In genomic region chr6:15412767-15413166, GRCh38 we compare ENCODE assay signal across 17 cellular contexts.
DNase-seq lines count a peak whose midpoint lies in the region; ATAC-seq and TF ChIP-seq lines count a peak whose summit lies in the region.
"Had no signal": no experiment of that assay in that cellular context is flagged by ENCODE, and none has a peak within 500 bp of the region (broad histone marks: within the 10 kb centered on the region; RNA-seq: fewer than 3 reads in every experiment).

No MANE protein-coding gene starts in this region.

- H3K27me3 Mint-ChIP-seq in activated naive CD4-positive, alpha-beta T cell treated with anti-CD3 and anti-CD28 coated beads for 36 hours (ENCODE audit: low read depth), result no peaks in the 10 kb centered on the region
- no peaks in the 10 kb centered on the region for H3K27me3 Mint-ChIP-seq in natural killer cell treated with Interleukin-12 subunit alpha and Interleukin-12 subunit beta and Interleukin-15 and Interleukin-18, amount 100 ng/mL, for 72 hours
- H3K27me3 Mint-ChIP-seq in type B pancreatic cell, result no peaks in the 10 kb centered on the region

- H3K14ac ChIP-seq in IMR-90 (replicated peaks; ENCODE audit: low read depth, low read length), result no peak overlapping the region

- H4K91ac ChIP-seq in IMR-90 (ENCODE audit: insufficient read depth, low read depth, low read length), result no peak overlapping the region

- TF ChIP-seq CTCF in IMR-90 (conservative IDR thresholded peaks at IDR 0.05; ENCODE audit: low read depth, low read length) (no peak), type B pancreatic cell (conservative IDR thresholded peaks at IDR 0.05) (no peak)

- intact Hi-C loops in activated naive CD4-positive, alpha-beta T cell treated with anti-CD3 and anti-CD28 coated beads for 36 hours (cut with micrococcal nuclease), result no loop called here
- intact Hi-C loops in IMR-90 (cut with micrococcal nuclease), result no loop called here

- H2AFZ ChIP-seq in IMR-90 (replicated peaks; ENCODE audit: low read length, poor library complexity), result no peak overlapping the region

- peaks cover 23 to 55% of the 10 kb centered on the region in 2 donors for H3K36me3 Mint-ChIP-seq in activated naive CD4-positive, alpha-beta T cell treated with anti-CD3 and anti-CD28 coated beads, Interleukin-2, amount 50 U/mL, for 72 hours
- H3K36me3 Mint-ChIP-seq in activated naive CD4-positive, alpha-beta T cell treated with anti-CD3 and anti-CD28 coated beads for 36 hours (ENCODE audit: low read depth), result peaks cover 46% of the 10 kb centered on the region
- peaks cover 15% of the 10 kb centered on the region for H3K36me3 Mint-ChIP-seq in natural killer cell treated with Interleukin-12 subunit alpha and Interleukin-12 subunit beta and Interleukin-15 and Interleukin-18, amount 100 ng/mL, for 72 hours
- H3K36me3 Mint-ChIP-seq in type B pancreatic cell, result peaks cover 30% of the 10 kb centered on the region

- no peak overlapping the region for H3K9ac ChIP-seq in IMR-90 (ENCODE audit: low read depth, low read length)

- no peaks in the 10 kb centered on the region for H3K27me3 ChIP-seq in IMR-90 (ENCODE audit: control insufficient read depth, insufficient read depth, low read length)
- H3K27me3 ChIP-seq: BE2C, SJCRH30 had no signal

- H2BK20ac ChIP-seq in IMR-90 (ENCODE audit: low read depth, low read length), result no peak overlapping the region

- no peak overlapping the region for H3K23ac ChIP-seq in IMR-90 (ENCODE audit: low read depth, low read length)

- H3K4me2 ChIP-seq in IMR-90 (ENCODE audit: low read depth, low read length), result no peak overlapping the region; the same call in 1 of the 2 replicates

- TF ChIP-seq RAD21 in IMR-90 (IDR thresholded peaks at IDR 0.05; ENCODE audit: low read length), result no peak

- peak overlapping the region; percentile 57; the same call in 1 of the 2 replicates for H3K27ac ChIP-seq in IMR-90 (ENCODE audit: insufficient read depth, low read length)
- H3K27ac ChIP-seq: SJCRH30 had no signal

- no peak overlapping the region for H3K56ac ChIP-seq in IMR-90 (ENCODE audit: extremely low read depth, insufficient read depth, low read length)

- H3K79me1 ChIP-seq in IMR-90 (ENCODE audit: low read depth in 1 of 2, low read length in 2 of 2), result peaks cover 11 to 61% of the 10 kb centered on the region in 2 experiments

- H3K27ac Mint-ChIP-seq in activated naive CD4-positive, alpha-beta T cell treated with anti-CD3 and anti-CD28 coated beads, Interleukin-2, amount 50 U/mL, for 72 hours, result peak overlapping the region; percentile 44 to 89
- no peak overlapping the region for H3K27ac Mint-ChIP-seq in activated naive CD4-positive, alpha-beta T cell treated with anti-CD3 and anti-CD28 coated beads for 36 hours
- H3K27ac Mint-ChIP-seq in natural killer cell treated with Interleukin-12 subunit alpha and Interleukin-12 subunit beta and Interleukin-15 and Interleukin-18, amount 100 ng/mL, for 72 hours, result peak overlapping the region; percentile 88 to 93
- H3K27ac Mint-ChIP-seq in type B pancreatic cell, result peak overlapping the region; percentile 96

- H3K9me3 Mint-ChIP-seq in activated naive CD4-positive, alpha-beta T cell treated with anti-CD3 and anti-CD28 coated beads, Interleukin-2, amount 50 U/mL, for 72 hours, result peaks cover 0 to 4% of the 10 kb centered on the region in 2 donors
- H3K9me3 Mint-ChIP-seq in activated naive CD4-positive, alpha-beta T cell treated with anti-CD3 and anti-CD28 coated beads for 36 hours, result peaks cover 7% of the 10 kb centered on the region
- no peaks in the 10 kb centered on the region for H3K9me3 Mint-ChIP-seq in natural killer cell treated with Interleukin-12 subunit alpha and Interleukin-12 subunit beta and Interleukin-15 and Interleukin-18, amount 100 ng/mL, for 72 hours
- no peaks in the 10 kb centered on the region for H3K9me3 Mint-ChIP-seq in type B pancreatic cell

- peaks cover 6% of the 10 kb centered on the region for H3K9me1 ChIP-seq in IMR-90 (ENCODE audit: insufficient read depth, low read length)

- H3K4me1 ChIP-seq in IMR-90 (ENCODE audit: control insufficient read depth, insufficient read depth, low read length), result peaks cover 10% of the 10 kb centered on the region
- H3K4me1 ChIP-seq: SJCRH30 had no signal

- in situ Hi-C loops in IMR-90 (cut with MboI; ENCODE audit: low sequenced_read_pairs), result no loop called here

- H4K5ac ChIP-seq in IMR-90 (ENCODE audit: low read depth, low read length), result no peak overlapping the region

- no peak for DNase-seq in activated naive CD4-positive, alpha-beta T cell treated with anti-CD3 and anti-CD28 coated beads, Interleukin-2, amount 50 U/mL, for 72 hours (ENCODE audit: low spot score in 2 of 2)
- DNase-seq in activated naive CD4-positive, alpha-beta T cell treated with anti-CD3 and anti-CD28 coated beads for 36 hours, result no peak
- no peak for DNase-seq in IMR-90
- DNase-seq in natural killer cell treated with Interleukin-12 subunit alpha and Interleukin-12 subunit beta and Interleukin-15 and Interleukin-18, amount 100 ng/mL, for 72 hours (ENCODE audit: low spot score), result no peak
- no peak for DNase-seq in type B pancreatic cell (ENCODE audit: extremely low spot score, unreplicated experiment)
- DNase-seq in foreskin melanocyte, result no peak
- no peak for DNase-seq in HCEC 1CT
- DNase-seq: BE2C; DMS153; H7; Kasumi-1; NCI-H1417; NCI-H2029; NCI-H2227 treated with DMSO at 0.1 percent for 48 hours; NCI-H526 treated with DMSO at 0.1 percent for 48 hours; NK-92 treated with Interleukin-12 subunit alpha and Interleukin-12 subunit beta, amount 100 ng/mL, for 24 hours; SJCRH30 had no signal

- no peak for TF ChIP-seq POLR2A in IMR-90 (IDR thresholded peaks at IDR 0.05; ENCODE audit: low read depth, low read length)

- H3K4me3 ChIP-seq in IMR-90 (ENCODE audit: insufficient read depth, low read depth, low read length), result no peak overlapping the region
- H3K4me3 ChIP-seq: SJCRH30 had no signal

- CTCF ChIA-PET in activated naive CD4-positive, alpha-beta T cell treated with anti-CD3 and anti-CD28 coated beads for 36 hours (lab: Charles Lee), result interaction anchor here (0.8 to 2.1 kb wide), 3 partner anchors 18 to 28 kb away, joined by 3 to 4 read pairs (median 4); no protein-coding TSS in a partner anchor
- CTCF ChIA-PET in IMR-90 (lab: Yijun Ruan, JAX), result no interaction called here

- no peak overlapping the region for H2BK5ac ChIP-seq in IMR-90 (ENCODE audit: low read depth, low read length, poor library complexity, severe bottlenecking)

- no peak overlapping the region for H2AK9ac ChIP-seq in IMR-90 (replicated peaks; ENCODE audit: low read depth, low read length, poor library complexity)

- peaks cover 2% of the 10 kb centered on the region; the same call in 1 of the 2 replicates for H3K36me3 ChIP-seq in IMR-90 (ENCODE audit: control insufficient read depth, insufficient read depth, low read length)
- H3K36me3 ChIP-seq: BE2C, SJCRH30 had no signal

- peaks cover 64% of the 10 kb centered on the region for H3K4me1 Mint-ChIP-seq in activated naive CD4-positive, alpha-beta T cell treated with anti-CD3 and anti-CD28 coated beads for 36 hours (ENCODE audit: low read depth)
- peaks cover 56 to 67% of the 10 kb centered on the region in 2 donors for H3K4me1 Mint-ChIP-seq in natural killer cell treated with Interleukin-12 subunit alpha and Interleukin-12 subunit beta and Interleukin-15 and Interleukin-18, amount 100 ng/mL, for 72 hours (ENCODE audit: low read depth in 2 of 2)
- peaks cover 58% of the 10 kb centered on the region for H3K4me1 Mint-ChIP-seq in type B pancreatic cell (ENCODE audit: unreplicated experiment)

- ATAC-seq in activated naive CD4-positive, alpha-beta T cell treated with anti-CD3 and anti-CD28 coated beads, Interleukin-2, amount 50 U/mL, for 72 hours, result no peak
- ATAC-seq in IMR-90 (ENCODE audit: low read depth), result no peak
- no peak for ATAC-seq in natural killer cell treated with Interleukin-12 subunit alpha and Interleukin-12 subunit beta and Interleukin-15 and Interleukin-18, amount 100 ng/mL, for 72 hours

- H2BK120ac ChIP-seq in IMR-90 (ENCODE audit: low read depth, low read length), result no peak overlapping the region

- H2BK15ac ChIP-seq in IMR-90 (ENCODE audit: low read depth, low read length), result no peak overlapping the region

- dilution Hi-C loops in IMR-90 (cut with HindIII; ENCODE audit: low sequenced_read_pairs, unreplicated experiment), result no loop called here

- no CpG with 5 or more reads among the region's 9 CpGs for WGBS in IMR-90 (ENCODE audit: extremely low coverage in 2 of 2, insufficient read length in 1 of 2), 2 experiments

- H3K9me3 ChIP-seq in IMR-90 (ENCODE audit: control insufficient read depth, insufficient read depth, low read length), result no peaks in the 10 kb centered on the region
- H3K9me3 ChIP-seq: BE2C, SJCRH30 had no signal

- H4K8ac ChIP-seq in IMR-90 (ENCODE audit: low read depth in 2 of 2, low read length in 2 of 2), result no peak overlapping the region

- H4K20me1 ChIP-seq in IMR-90 (ENCODE audit: insufficient read depth, low read length), result peaks cover 65% of the 10 kb centered on the region

- H2AK5ac ChIP-seq in IMR-90 (ENCODE audit: low read depth, low read length), result no peak overlapping the region

- H3K4ac ChIP-seq in IMR-90 (ENCODE audit: low read depth, low read length), result no peak overlapping the region

- H3K18ac ChIP-seq in IMR-90 (ENCODE audit: low read depth, low read length), result no peak overlapping the region

- POLR2A ChIA-PET in IMR-90 (lab: Charles Lee; ENCODE audit: unreplicated experiment), result no interaction called here

- BruUV-seq in IMR-90 (replicated peaks; lab: Mats Ljungman, UMichigan), result no TSS peak

- H3K4me3 Mint-ChIP-seq in activated naive CD4-positive, alpha-beta T cell treated with anti-CD3 and anti-CD28 coated beads for 36 hours, result no peak overlapping the region
- H3K4me3 Mint-ChIP-seq in natural killer cell treated with Interleukin-12 subunit alpha and Interleukin-12 subunit beta and Interleukin-15 and Interleukin-18, amount 100 ng/mL, for 72 hours, result no peak overlapping the region
- peak overlapping the region; percentile 78 for H3K4me3 Mint-ChIP-seq in type B pancreatic cell

TF ChIP-seq in IMR-90, 13 proteins besides CTCF, POLR2A, EP300 and RAD21 (continues in another document):
- no peak for TF ChIP-seq NFE2L2 (IDR thresholded peaks at IDR 0.05; ENCODE audit: low read depth, low read length)
- TF ChIP-seq FOS (IDR thresholded peaks at IDR 0.05; ENCODE audit: low read depth, low read length), result no peak
- no peak for TF ChIP-seq RFX5 (IDR thresholded peaks at IDR 0.05; ENCODE audit: low read depth, low read length)
- no peak for TF ChIP-seq CHD1 (IDR thresholded peaks at IDR 0.05; ENCODE audit: low read depth, low read length)
- TF ChIP-seq, protein P1, sequence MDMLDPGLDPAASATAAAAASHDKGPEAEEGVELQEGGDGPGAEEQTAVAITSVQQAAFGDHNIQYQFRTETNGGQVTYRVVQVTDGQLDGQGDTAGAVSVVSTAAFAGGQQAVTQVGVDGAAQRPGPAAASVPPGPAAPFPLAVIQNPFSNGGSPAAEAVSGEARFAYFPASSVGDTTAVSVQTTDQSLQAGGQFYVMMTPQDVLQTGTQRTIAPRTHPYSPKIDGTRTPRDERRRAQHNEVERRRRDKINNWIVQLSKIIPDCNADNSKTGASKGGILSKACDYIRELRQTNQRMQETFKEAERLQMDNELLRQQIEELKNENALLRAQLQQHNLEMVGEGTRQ (IDR thresholded peaks at IDR 0.05; ENCODE audit: low read depth, low read length), result no peak
- TF ChIP-seq SMC3 (IDR thresholded peaks at IDR 0.05; ENCODE audit: low read depth, low read length), result no peak
- no peak for TF ChIP-seq MXI1 (IDR thresholded peaks at IDR 0.05; ENCODE audit: borderline replicate concordance, low read depth, low read length)
